ENCODE assay signal across 8 cellular contexts in genomic region chr14:52551696-52552062, GRCh38. TPM values are rescaled to one million over a fixed set of nuclear protein-coding genes. Genes with fewer than 3 reads are reported as not detected.
A peak's percentile ranks its signal among the peaks of the same experiment; 100 is the strongest.
DNase-seq lines count a peak whose midpoint lies in the region; ATAC-seq, FAIRE-seq and TF ChIP-seq lines count a peak whose summit lies in the region.

No MANE protein-coding gene starts in this region.

- no peak for TF ChIP-seq CTCF in Calu3 (IDR thresholded peaks at IDR 0.05; ENCODE audit: unreplicated experiment)
- TF ChIP-seq CTCF in Panc1 (IDR thresholded peaks at IDR 0.05) = peak; percentile 59
- TF ChIP-seq CTCF in coronary artery (IDR thresholded peaks at IDR 0.05) = no peak
- TF ChIP-seq CTCF in lower lobe of right lung (IDR thresholded peaks at IDR 0.05) = no peak
- TF ChIP-seq CTCF in tibial nerve (IDR thresholded peaks at IDR 0.05) = no peak

- H3K27me3 Mint-ChIP-seq in Calu3 (ENCODE audit: unreplicated experiment) = no peaks in the 10 kb centered on the region

- H3K4me3 Mint-ChIP-seq in Calu3 (ENCODE audit: low read depth, unreplicated experiment) = peak overlapping the region; percentile 93

- intact Hi-C loops in Calu3 (cut with micrococcal nuclease; ENCODE audit: unreplicated experiment) (loop anchor here (10.0 kb wide), 3 partner anchors 153 to 403 kb away; partner anchors contain the start of genes FERMT2 and PSMC6), Panc1 (cut with micrococcal nuclease; ENCODE audit: unreplicated experiment) (no loop called here), lower lobe of right lung (cut with DNase I) (no loop called here)

- H3K27me3 ChIP-seq in Panc1 (ENCODE audit: control insufficient read depth, insufficient read depth, low read length) = no peaks in the 10 kb centered on the region; the same call in 1 of the 2 replicates
- no peaks in the 10 kb centered on the region for H3K27me3 ChIP-seq in lower lobe of right lung (ENCODE audit: low read depth)
- H3K27me3 ChIP-seq in tibial nerve = no peaks in the 10 kb centered on the region

- H3K4me1 ChIP-seq in Panc1 (ENCODE audit: control insufficient read depth, insufficient read depth, low read length) (peaks cover 14% of the 10 kb centered on the region), lower lobe of right lung (peaks cover 25% of the 10 kb centered on the region), tibial nerve (peaks cover 0 to 36% (median 12%) of the 10 kb centered on the region in 4 donors)

- peak overlapping the region; percentile 32 for H3K27ac ChIP-seq in Panc1 (ENCODE audit: low read length)
- peak overlapping the region; percentile 93 to 96 for H3K27ac ChIP-seq in coronary artery
- peak overlapping the region; percentile 89 for H3K27ac ChIP-seq in lower lobe of right lung
- peak overlapping the region; percentile 89 to 94 (median 90) for H3K27ac ChIP-seq in tibial nerve

- DNase-seq in Calu3 = no peak
- DNase-seq in HTR-8/SVneo (ENCODE audit: insufficient read length, low spot score) = peak; percentile 29
- no peak for DNase-seq in Panc1 (ENCODE audit: low read depth, low spot score)
- no peak for DNase-seq in coronary artery (ENCODE audit: low spot score)
- DNase-seq in lower lobe of right lung = no peak
- peak in 1 of 2 donors; percentile 18 for DNase-seq in tibial nerve (ENCODE audit: low spot score in 2 of 2)
- no peak for DNase-seq in NCI-H1048 (lab: John Stamatoyannopoulos, UW)
- no peak for DNase-seq in SKM-1 (lab: John Stamatoyannopoulos, UW; ENCODE audit: unreplicated experiment)

- no peak for ATAC-seq in Panc1
- ATAC-seq in lower lobe of right lung = peak in 1 of 2 donors; percentile 30

- no peak for TF ChIP-seq POLR2A in tibial nerve (IDR thresholded peaks at IDR 0.05)

- peak overlapping the region; percentile 73 for H3K27ac Mint-ChIP-seq in Calu3 (ENCODE audit: unreplicated experiment)

- H3K4me3 ChIP-seq in Panc1 (ENCODE audit: low read depth in 2 of 2, low read length in 2 of 2) (peak overlapping the region; percentile 62 to 92), coronary artery (peak overlapping the region; percentile 91), lower lobe of right lung (peak overlapping the region; percentile 96), tibial nerve (peak overlapping the region; percentile 77 to 98 (median 88))

- H3K9me3 ChIP-seq in Panc1 (ENCODE audit: control insufficient read depth, insufficient read depth, low read depth, low read length) (no peaks in the 10 kb centered on the region), lower lobe of right lung (no peaks in the 10 kb centered on the region), tibial nerve (no peaks in the 10 kb centered on the region)

- peaks cover 29% of the 10 kb centered on the region for H3K36me3 Mint-ChIP-seq in Calu3 (ENCODE audit: insufficient read depth, unreplicated experiment)

- BruUV-seq in Calu3 (replicated peaks; lab: Mats Ljungman, UMichigan) = TSS peak; percentile 51
- no TSS peak for BruUV-seq in Panc1 (replicated peaks; lab: Mats Ljungman, UMichigan)

- in situ Hi-C loops in Panc1 (cut with HindIII; ENCODE audit: low pct_unique_long_range_greater_than_20kb, low sequenced_read_pairs) = no loop called here

- no peaks in the 10 kb centered on the region for H3K9me3 Mint-ChIP-seq in Calu3 (ENCODE audit: low read depth, unreplicated experiment)

- 0 to 1% methylated on average over 8 of the region's 8 CpGs for WGBS in tibial nerve, 2 donors

- no peak for TF ChIP-seq EP300 in tibial nerve (IDR thresholded peaks at IDR 0.05)

- CTCF ChIA-PET in Calu3 (lab: Charles Lee) (interaction anchor here (0.6 to 1.5 kb wide), 3 partner anchors 9 to 887 kb away, joined by 3 to 7 read pairs (median 4); no protein-coding TSS in a partner anchor), Panc1 (lab: Charles Lee) (interaction anchor here (0.6 to 0.7 kb wide), 2 partner anchors 15 to 513 kb away, joined by 3 to 11 read pairs; no protein-coding TSS in a partner anchor)

- H3K36me3 ChIP-seq in Panc1 (ENCODE audit: control insufficient read depth, insufficient read depth, low read length) (no peaks in the 10 kb centered on the region), lower lobe of right lung (no peaks in the 10 kb centered on the region), tibial nerve (peaks cover 0 to 4% (median 0%) of the 10 kb centered on the region in 3 donors)

- FAIRE-seq in HTR-8/SVneo (lab: Jason Lieb, UNC) = peak; percentile 85

- peaks cover 17% of the 10 kb centered on the region for H3K4me1 Mint-ChIP-seq in Calu3 (ENCODE audit: low read depth, unreplicated experiment)

- POLR2A ChIA-PET in Panc1 (lab: Charles Lee) = interaction anchor here (0.6 to 0.7 kb wide), 3 partner anchors 15 to 224 kb away, joined by 3 to 5 read pairs (median 5); no protein-coding TSS in a partner anchor

RNA-seq across cellular contexts. Expression of gene TXNDC16, which starts 0.6 kb away (rescaled TPM):
- total RNA-seq in Calu3 (2022) (3.5 and 4.0 TPM in 2 replicates), Panc1 (2021; ENCODE audit: unreplicated experiment) (4.9 TPM), lower lobe of right lung (8.2 TPM), tibial nerve (10 to 100 TPM in 3 of 4 donors, 1 to 10 TPM in 1; 7.2 to 18.8 (median 14.7) TPM)
- polyA plus RNA-seq in Panc1 (2012; ENCODE audit: insufficient read length) = 2.2 TPM

RNA-seq across cellular contexts. Expression of gene GPR137C, which starts 1.0 kb away (rescaled TPM):
- total RNA-seq in Calu3 (2022) = 2.0 and 2.3 TPM in 2 replicates
- total RNA-seq in Panc1 (2021; ENCODE audit: unreplicated experiment) = 2.7 TPM
- polyA plus RNA-seq in Panc1 (2012; ENCODE audit: insufficient read length) = 0.85 TPM
- 0.97 TPM for total RNA-seq in lower lobe of right lung
- 1 to 10 TPM in 1 of 4 donors, under 1 TPM in 3; 0.22 to 1.2 (median 0.71) TPM for total RNA-seq in tibial nerve

Comparison
In these comparisons a context has a peak if more than half of its experiments do, and no peak if none do; other contexts are left out.
1. H3K27ac ChIP-seq: peak in every context shown above with its lines; median percentile 94 in coronary artery; 90 in tibial nerve; 89 in lower lobe of right lung; 32 in Panc1.